In the genomic region with DNA sequence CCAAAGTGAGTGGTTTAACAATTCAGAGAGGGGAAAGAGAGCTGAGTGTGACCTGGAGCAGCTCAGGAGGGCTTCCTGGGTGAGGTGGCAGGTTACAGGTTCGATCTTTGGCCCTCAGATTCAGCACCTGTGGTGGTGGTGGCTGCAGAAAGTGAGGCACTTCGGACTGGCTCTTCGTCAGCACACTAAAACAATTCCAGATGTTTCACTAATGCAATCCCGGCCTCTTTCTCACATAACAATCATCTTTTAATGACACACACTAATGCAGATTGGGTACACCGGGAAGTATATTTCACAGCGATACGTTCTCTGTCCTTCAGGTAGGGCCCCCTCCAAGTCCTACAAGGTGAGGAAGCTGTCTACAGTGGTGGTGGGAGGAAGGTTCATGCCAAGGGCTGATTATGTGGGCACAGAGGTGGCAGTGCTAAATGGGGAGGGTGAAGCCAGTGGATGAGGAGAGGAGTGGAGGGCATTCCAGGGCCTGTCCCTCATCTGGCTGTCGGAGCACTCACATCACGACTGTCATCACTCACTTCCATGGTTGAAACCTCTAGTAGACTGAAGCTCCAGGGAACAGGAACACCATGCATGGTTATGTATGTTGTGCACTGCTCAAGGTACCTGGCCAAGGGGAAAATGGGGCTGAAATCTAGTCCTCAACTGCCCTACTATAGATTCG, we compare ENCODE assay signal across 23 cellular contexts.
DNase-seq lines count a peak whose midpoint lies in the region; ATAC-seq, FAIRE-seq and TF ChIP-seq lines count a peak whose summit lies in the region.
"Had no signal": no experiment of that assay in that cellular context is flagged by ENCODE, and none has a peak within 500 bp of the region (broad histone marks: within the 10 kb centered on the region; RNA-seq: fewer than 3 reads in every experiment).

No MANE protein-coding gene starts in this region.

- no peak overlapping the region for H4K91ac ChIP-seq in neuronal stem cell (ENCODE audit: low read depth, low read length, poor library complexity)

- H2BK15ac ChIP-seq in neuronal stem cell (ENCODE audit: low read length) = no peak overlapping the region

- peak; percentile 37 to 74 (median 58) for ATAC-seq in heart left ventricle
- ATAC-seq: GM12878, Panc1 had no signal

- peaks cover 75% of the 10 kb centered on the region for H3K27me3 ChIP-seq in adipocyte (replicated peaks; ENCODE audit: control insufficient read depth, insufficient read depth, low read length)
- H3K27me3 ChIP-seq in heart left ventricle = peaks cover 0 to 57% (median 7%) of the 10 kb centered on the region in 9 donors
- H3K27me3 ChIP-seq in neuronal stem cell (ENCODE audit: control insufficient read depth in 3 of 3, insufficient read depth in 3 of 3, low read depth in 1 of 3, low read length in 3 of 3) = peaks cover 0 to 38% (median 0%) of the 10 kb centered on the region in 3 experiments
- H3K27me3 ChIP-seq: BLaER1 had no signal

- FAIRE-seq in RCC 7860 (lab: Jason Lieb, UNC) = no peak
- FAIRE-seq: A549, GM12878 had no signal

- H3K4me3 ChIP-seq in adipocyte (ENCODE audit: low read length) = no peak overlapping the region
- no peak overlapping the region for H3K4me3 ChIP-seq in heart left ventricle
- H3K4me3 ChIP-seq in neuronal stem cell (ENCODE audit: low read length in 2 of 2) = no peak overlapping the region
- H3K4me3 ChIP-seq: A549, BLaER1, GM12878, MG63 had no signal

- no peak overlapping the region for H2AK5ac ChIP-seq in neuronal stem cell (ENCODE audit: low read depth, low read length)

- H3K27ac ChIP-seq in heart left ventricle = no peak overlapping the region
- H3K27ac ChIP-seq in neuronal stem cell (replicated peaks; ENCODE audit: low read length) = no peak overlapping the region
- H3K27ac ChIP-seq: A549, BLaER1 had no signal

- no peak overlapping the region for H2BK12ac ChIP-seq in neuronal stem cell (ENCODE audit: low read length)

- 66 to 71% (median 68%) methylated on average over 10 of the region's 10 CpGs for WGBS in heart left ventricle, 4 donors
- no CpG with 5 or more reads among the region's 10 CpGs for WGBS in neuronal stem cell (ENCODE audit: extremely low coverage in 2 of 2, insufficient read length in 2 of 2, insufficient replicate concordance in 1 of 2), 2 donors

- no peak for TF ChIP-seq CTCF in heart left ventricle (IDR thresholded peaks at IDR 0.05)

- no peak overlapping the region for H2AFZ ChIP-seq in neuronal stem cell (ENCODE audit: low read length)

- H2BK5ac ChIP-seq in neuronal stem cell (ENCODE audit: low read length) = no peak overlapping the region

- no peak overlapping the region for H3K14ac ChIP-seq in neuronal stem cell (ENCODE audit: low read length)

- H3K9me3 ChIP-seq in adipocyte (ENCODE audit: control insufficient read depth, low read length) (peaks cover 7% of the 10 kb centered on the region), heart left ventricle (peaks cover 0 to 3% (median 0%) of the 10 kb centered on the region in 12 donors), neuronal stem cell (replicated peaks in 1 of 2; ENCODE audit: control insufficient read depth in 2 of 2, insufficient read depth in 1 of 2, low read depth in 1 of 2, low read length in 2 of 2) (no peaks in the 10 kb centered on the region)
- H3K9me3 ChIP-seq: A549, BLaER1, MG63 had no signal

- DNase-seq in AG20443 (ENCODE audit: low spot score) = peak; percentile 57
- DNase-seq in adipocyte (ENCODE audit: low read depth) = peak; percentile 19
- peak in 2 of 5 donors; percentile 51 to 59 for DNase-seq in heart left ventricle
- DNase-seq in neuronal stem cell (ENCODE audit: low spot score) = no peak
- DNase-seq in stimulated activated CD4-positive, alpha-beta T cell treated with anti-CD3 and anti-CD28 coated beads, Interleukin-4, amount 100 ng/mL, for 24 hours = no peak
- no peak for DNase-seq in NCI-H1694 treated with DMSO at 0.1 percent for 48 hours (lab: John Stamatoyannopoulos, UW)
- DNase-seq in RCC 7860 (ENCODE audit: low spot score) = no peak
- DNase-seq: CD4-positive, alpha-beta T cell; COR-L47; DMS 273 treated with DMSO at 0.1 percent for 48 hours; DMS79 treated with DMSO at 0.1 percent for 48 hours; H7; MG63; NCI-H1092 treated with DMSO at 0.1 percent for 48 hours; NCI-H146; NCI-H2029 treated with DMSO at 0.1 percent for 48 hours; NCI-H2171 treated with DMSO at 0.1 percent for 48 hours; NCI-H524 treated with DMSO at 0.1 percent for 48 hours; NCI-H82 had no signal

- no peak overlapping the region for H3K23ac ChIP-seq in neuronal stem cell (ENCODE audit: low read depth, low read length, poor library complexity)

- H3K9ac ChIP-seq in adipocyte (ENCODE audit: low read length) = no peak overlapping the region
- H3K9ac ChIP-seq in neuronal stem cell (ENCODE audit: low read depth, low read length, poor library complexity) = no peak overlapping the region
- H3K9ac ChIP-seq: BLaER1 had no signal

- no peak for TF ChIP-seq POLR2A in heart left ventricle (IDR thresholded peaks at IDR 0.05)

- intact Hi-C loops in heart left ventricle (cut with DNase I) = no loop called here

- peak overlapping the region; percentile 15 for H3K18ac ChIP-seq in neuronal stem cell (ENCODE audit: low read length)

- H3K36me3 ChIP-seq in adipocyte (ENCODE audit: control insufficient read depth, insufficient read depth, low read length, severe bottlenecking) (no peaks in the 10 kb centered on the region), heart left ventricle (no peaks in the 10 kb centered on the region), neuronal stem cell (replicated peaks in 1 of 2; ENCODE audit: control insufficient read depth in 2 of 2, insufficient read depth in 2 of 2, low read length in 2 of 2) (no peaks in the 10 kb centered on the region)
- H3K36me3 ChIP-seq: BLaER1, MG63 had no signal

- no peak overlapping the region for H2BK120ac ChIP-seq in neuronal stem cell (ENCODE audit: low read depth, low read length)

- H3K4ac ChIP-seq in neuronal stem cell (ENCODE audit: low read length) = no peak overlapping the region

- H3K4me2 ChIP-seq in neuronal stem cell (ENCODE audit: insufficient read depth, low read length, poor library complexity, severe bottlenecking) = no peak overlapping the region
- H3K4me2 ChIP-seq: A549, BLaER1 had no signal

- no peaks in the 10 kb centered on the region for H3K4me1 ChIP-seq in adipocyte (ENCODE audit: control insufficient read depth, insufficient read depth, low read length)
- no peaks in the 10 kb centered on the region for H3K4me1 ChIP-seq in heart left ventricle
- peaks cover 0 to 12% of the 10 kb centered on the region in 2 donors for H3K4me1 ChIP-seq in neuronal stem cell (ENCODE audit: control insufficient read depth in 2 of 2, insufficient read depth in 1 of 2, low read depth in 1 of 2, low read length in 2 of 2)
- H3K4me1 ChIP-seq: A549, BLaER1 had no signal

- no peak overlapping the region for H4K8ac ChIP-seq in neuronal stem cell (ENCODE audit: low read depth, low read length)

- H3K79me1 ChIP-seq in neuronal stem cell (ENCODE audit: low read depth, low read length) = no peaks in the 10 kb centered on the region

Comparison
In these comparisons a context has a peak if more than half of its experiments do, and no peak if none do; other contexts are left out.
1. DNase-seq: peak in AG20443 (single experiment) and adipocyte (single experiment); none in neuronal stem cell (single experiment), stimulated activated CD4-positive, alpha-beta T cell treated with anti-CD3 and anti-CD28 coated beads, Interleukin-4, amount 100 ng/mL, for 24 hours (single experiment), NCI-H1694 treated with DMSO at 0.1 percent for 48 hours (single experiment) and RCC 7860 (single experiment).